Comparison of ENCODE assay signal across 8 cellular contexts in genomic region chr22:20857838-20858614, GRCh38. TPM values are rescaled to one million over a fixed set of nuclear protein-coding genes. Genes with fewer than 3 reads are reported as not detected.
DNase-seq lines count a peak whose midpoint lies in the region; ATAC-seq and TF ChIP-seq lines count a peak whose summit lies in the region.

No MANE protein-coding gene starts in this region.

- intact Hi-C loops in activated B cell treated with CpG ODN at 0.5 μM for 24 hours (cut with micrococcal nuclease): loop anchor here (1.0 to 5.0 kb wide), 6 partner anchors 59 to 1566 kb away; partner anchors contain the start of genes CLTCL1, CRKL, THAP7 and ZDHHC8

- CTCF ChIA-PET in activated B cell treated with CpG ODN at 0.5 μM for 24 hours (lab: Charles Lee): no interaction called here

- H3K27ac Mint-ChIP-seq in activated B cell treated with CpG ODN at 0.5 μM for 24 hours: peak overlapping the region; percentile 80

- peak overlapping the region; percentile 81 to 82 for H3K4me3 ChIP-seq in cardiac fibroblast (replicated peaks in 1 of 2; ENCODE audit: low read depth in 2 of 2, low read length in 2 of 2)

- POLR2A ChIA-PET in activated B cell treated with CpG ODN at 0.5 μM for 24 hours (lab: Charles Lee): no interaction called here

- no peaks in the 10 kb centered on the region for H3K9me3 Mint-ChIP-seq in activated B cell treated with CpG ODN at 0.5 μM for 24 hours

- TF ChIP-seq CTCF in activated B cell treated with CpG ODN at 0.5 μM for 24 hours (IDR thresholded peaks at IDR 0.05): no peak
- no peak for TF ChIP-seq CTCF in cardiac fibroblast (IDR thresholded peaks at IDR 0.05; ENCODE audit: low read depth, low read length)

- no peaks in the 10 kb centered on the region for H3K27me3 Mint-ChIP-seq in activated B cell treated with CpG ODN at 0.5 μM for 24 hours

- H3K4me3 Mint-ChIP-seq in activated B cell treated with CpG ODN at 0.5 μM for 24 hours: peak overlapping the region; percentile 89

- ATAC-seq in HG03045 (IDR thresholded peaks at IDR 0.05; ENCODE audit: unreplicated experiment): peak; percentile 63
- ATAC-seq in activated B cell treated with CpG ODN at 0.5 μM for 24 hours (ENCODE audit: low read depth): peak; percentile 45

- H3K4me1 Mint-ChIP-seq in activated B cell treated with CpG ODN at 0.5 μM for 24 hours: peaks cover 52% of the 10 kb centered on the region

- peak; percentile 78 for DNase-seq in NK-92 treated with Interleukin-12 subunit alpha and Interleukin-12 subunit beta, amount 100 ng/mL, for 24 hours (lab: John Stamatoyannopoulos, UW)
- DNase-seq in NK-92 (lab: John Stamatoyannopoulos, UW; ENCODE audit: unreplicated experiment) (no peak), NCI-H2171 (lab: John Stamatoyannopoulos, UW) (peak; percentile 88), activated B cell treated with CpG ODN at 0.5 μM for 24 hours (no peak), cardiac fibroblast (ENCODE audit: low read depth in 2 of 2) (peak; percentile 76 to 90), inferior parietal cortex (ENCODE audit: extremely low spot score) (peak; percentile 48), smooth muscle cell of the brain vasculature (ENCODE audit: low read depth, low spot score) (peak; percentile 77)

- peaks cover 8% of the 10 kb centered on the region for H3K36me3 Mint-ChIP-seq in activated B cell treated with CpG ODN at 0.5 μM for 24 hours (ENCODE audit: low read depth)

RNA-seq across cellular contexts. Expression of gene PI4KA, which starts 0.6 kb away (rescaled TPM):
- 101 and 114 TPM in 2 replicates for total RNA-seq in activated B cell treated with CpG ODN at 0.5 μM for 24 hours

RNA-seq across cellular contexts. Expression of gene SNAP29, which starts 0.8 kb away (rescaled TPM):
- 22.1 and 23.6 TPM in 2 replicates for total RNA-seq in activated B cell treated with CpG ODN at 0.5 μM for 24 hours

RNA-seq across cellular contexts. Expression of gene CRKL, which starts 59.2 kb away (rescaled TPM):
- 51.1 and 55.7 TPM in 2 replicates for total RNA-seq in activated B cell treated with CpG ODN at 0.5 μM for 24 hours

Comparison
In these comparisons a context has a peak if more than half of its experiments do, and no peak if none do; other contexts are left out.
1. DNase-seq: peak in NK-92 treated with Interleukin-12 subunit alpha and Interleukin-12 subunit beta, amount 100 ng/mL, for 24 hours (single experiment), NCI-H2171 (single experiment), cardiac fibroblast (2 of 2), inferior parietal cortex (single experiment) and smooth muscle cell of the brain vasculature (single experiment); none in NK-92 (single experiment) and activated B cell treated with CpG ODN at 0.5 μM for 24 hours (single experiment).